Comparison of ENCODE assay signal across 2 cellular contexts in genomic region chr7:137454169-137455166, GRCh38.
A peak's percentile ranks its signal among the peaks of the same experiment; 100 is the strongest.
TF ChIP-seq lines count a peak whose summit lies in the region.

No MANE protein-coding gene starts in this region.

TF ChIP-seq in H1, 55 proteins besides CTCF, POLR2A, EP300 and RAD21:
- TF ChIP-seq BACH1 (IDR thresholded peaks at IDR 0.05; ENCODE audit: low read length) (0 out of 2 replicates have a peak, but pooled peaks have one; percentile 51), GTF2F1 (IDR thresholded peaks at IDR 0.05; ENCODE audit: borderline replicate concordance, low read depth, low read length) (no peak), BCL11A (IDR thresholded peaks at IDR 0.05; ENCODE audit: low read depth in 2 of 2, low read length in 2 of 2) (no peak), SP1 (IDR thresholded peaks at IDR 0.05; ENCODE audit: low read depth, low read length) (no peak), MAFK (IDR thresholded peaks at IDR 0.05; ENCODE audit: low read depth, low read length) (peak; percentile 93)
TF ChIP-seq in H1: peak in this region for 2.

TF ChIP-seq in GM12891, 5 proteins besides CTCF, POLR2A, EP300 and RAD21:
- no peak for TF ChIP-seq SPI1 (IDR thresholded peaks at IDR 0.05; ENCODE audit: low read depth, low read length)
- no peak for TF ChIP-seq PAX5 (IDR thresholded peaks at IDR 0.05; ENCODE audit: insufficient read depth, low read length, severe bottlenecking)
- TF ChIP-seq POLR2AphosphoS5 (IDR thresholded peaks at IDR 0.05; ENCODE audit: low read depth, low read length), result no peak
- TF ChIP-seq TAF1 (IDR thresholded peaks at IDR 0.05; ENCODE audit: low read depth, low read length), result no peak
- no peak for TF ChIP-seq POU2F2 (IDR thresholded peaks at IDR 0.05; ENCODE audit: low read depth, low read length)
